In genomic region chr7:27095897-27096755, GRCh38 we compare ENCODE assay signal across 8 cellular contexts. TPM values are rescaled to one million over a fixed set of nuclear protein-coding genes. Genes with fewer than 3 reads are reported as not detected.
DNase-seq lines count a peak whose midpoint lies in the region; ATAC-seq, FAIRE-seq and TF ChIP-seq lines count a peak whose summit lies in the region.

HOXA1 (minus strand) TSS chr7:27096000; CDS start chr7:27095912, 88 bp downstream.

- H3K9me3 ChIP-seq in ES-I3 (ENCODE audit: control insufficient read depth, insufficient read depth, low read length) (no peaks in the 10 kb centered on the region), prostate gland (no peaks in the 10 kb centered on the region)

- peak; percentile 84 for TF ChIP-seq POLR2A in prostate gland (IDR thresholded peaks at IDR 0.05)

- H3K4me1 ChIP-seq in ES-I3 (ENCODE audit: insufficient read depth, low read length) (peaks cover 48% of the 10 kb centered on the region), prostate gland (replicated peaks) (peaks cover 5% of the 10 kb centered on the region)

- H3K27ac ChIP-seq in prostate gland: peak within 1 kb of the TSS; percentile 76 to 78

- DNase-seq in KG1 (lab: John Stamatoyannopoulos, UW): peak; percentile 43
- DNase-seq in RPMI8226: peak; percentile 45
- peak; percentile 90 for DNase-seq in activated effector memory CD4-positive, alpha-beta T cell treated with anti-CD3 and anti-CD28 coated beads, Interleukin-2, amount 50 U/mL, for 16 hours
- peak; percentile 82 for DNase-seq in Right ventricle myocardium inferior (ENCODE audit: missing footprints)
- peak; percentile 84 for DNase-seq in prostate gland (ENCODE audit: low spot score)
- peak; percentile 96 for DNase-seq in urothelium cell line (ENCODE audit: low spot score)

- ATAC-seq in GM21825 (IDR thresholded peaks at IDR 0.05; ENCODE audit: unreplicated experiment) (peak; percentile 85), Right ventricle myocardium inferior (peak; percentile 62)

- peak within 1 kb of the TSS; percentile 62 for H3K4me3 ChIP-seq in prostate gland

- intact Hi-C loops in Right ventricle myocardium inferior (cut with DNase I) (no loop called here), prostate gland (cut with DNase I) (loop anchor here (2.0 to 10.0 kb wide), 2 partner anchors 17 to 231 kb away; partner anchors contain the start of gene SKAP2)

- peak; percentile 91 for FAIRE-seq in urothelium cell line (lab: Jason Lieb, UNC)

- under 1% methylated on average over 68 of the region's 68 CpGs for WGBS in prostate gland

- H3K27me3 ChIP-seq in prostate gland (replicated peaks; ENCODE audit: insufficient read depth): no peaks in the 10 kb centered on the region

- peak within 1 kb of the TSS; percentile 74 for H3K9ac ChIP-seq in ES-I3 (ENCODE audit: low read depth, low read length)

- no peaks in the 10 kb centered on the region for H3K36me3 ChIP-seq in ES-I3 (ENCODE audit: insufficient read depth, low read length)
- H3K36me3 ChIP-seq in prostate gland: no peaks in the 10 kb centered on the region

- TF ChIP-seq CTCF in prostate gland (IDR thresholded peaks at IDR 0.05): peak in 1 of 4 experiments; percentile 16

RNA-seq across cellular contexts. Expression of gene HOXA1, which starts in this region (rescaled TPM):
- not detected for total RNA-seq in Right ventricle myocardium inferior
- total RNA-seq in prostate gland: 1 to 10 TPM in 1 of 2 donors, not detected in 1; 2.1 TPM

Comparison
In these comparisons a context has a peak if more than half of its experiments do, and no peak if none do; other contexts are left out.
1. Peak in every context shown above with its lines: DNase-seq, ATAC-seq, H3K4me3 ChIP-seq and H3K27ac ChIP-seq.
2. Peak in DNase-seq and ATAC-seq in Right ventricle myocardium inferior; RNA of the gene not detected or under 1 TPM.
3. DNase-seq: peak in every context shown above with its lines; median percentile 96 in urothelium cell line; 90 in activated effector memory CD4-positive, alpha-beta T cell treated with anti-CD3 and anti-CD28 coated beads, Interleukin-2, amount 50 U/mL, for 16 hours; 84 in prostate gland; 82 in Right ventricle myocardium inferior; 45 in RPMI8226; 43 in KG1.